19 cellular contexts compared by ENCODE assay signal in the genomic region with DNA sequence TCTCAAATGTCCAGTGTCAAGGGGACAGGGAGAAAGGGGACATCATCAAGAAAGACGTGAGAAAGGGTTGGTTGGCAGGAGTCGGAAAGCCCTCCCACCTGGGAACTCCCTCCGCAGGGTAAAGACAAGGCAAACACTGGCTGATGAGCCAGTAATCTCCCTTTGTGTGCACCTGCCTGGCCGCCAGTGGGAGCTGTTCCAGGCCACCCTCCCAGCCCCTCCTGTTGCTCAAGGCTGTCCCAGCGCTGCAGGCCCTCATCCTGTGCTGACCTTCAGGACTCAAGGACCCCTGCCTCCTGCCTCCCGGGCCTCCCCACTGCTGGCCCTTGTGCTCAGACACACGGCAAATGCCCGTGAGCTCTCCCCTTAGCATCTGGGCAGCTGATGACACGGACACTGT. TPM values are rescaled to one million over a fixed set of nuclear protein-coding genes. Genes with fewer than 3 reads are reported as not detected.
DNase-seq lines count a peak whose midpoint lies in the region; ATAC-seq, FAIRE-seq and TF ChIP-seq lines count a peak whose summit lies in the region.
"Had no signal": no experiment of that assay in that cellular context is flagged by ENCODE, and none has a peak within 500 bp of the region (broad histone marks: within the 10 kb centered on the region; RNA-seq: fewer than 3 reads in every experiment).

No MANE protein-coding gene starts in this region.

- no peak overlapping the region for H3K27ac ChIP-seq in 22Rv1
- no peak overlapping the region for H3K27ac ChIP-seq in PC-3 (ENCODE audit: low read length)

- intact Hi-C loops in PC-3 (cut with micrococcal nuclease): no loop called here

- peaks cover 5% of the 10 kb centered on the region for H3K27me3 Mint-ChIP-seq in endothelial cell (ENCODE audit: unreplicated experiment)
- H3K27me3 Mint-ChIP-seq: activated T-cell treated with anti-CD3 and anti-CD28 coated beads, Interleukin-2, amount 50 U/mL, for 24 hours had no signal

- no peaks in the 10 kb centered on the region for H3K9me3 Mint-ChIP-seq in endothelial cell (ENCODE audit: unreplicated experiment)
- H3K9me3 Mint-ChIP-seq: activated T-cell treated with anti-CD3 and anti-CD28 coated beads, Interleukin-2, amount 50 U/mL, for 24 hours; neural crest cell had no signal

- peaks cover 28% of the 10 kb centered on the region for H3K27me3 ChIP-seq in PC-3 (ENCODE audit: low read length)

- no peak for ATAC-seq in PC-3
- ATAC-seq in activated CD4-positive, CD25-positive, alpha-beta regulatory T cell treated with anti-CD3 and anti-CD28 coated beads, Interleukin-2, amount 50 U/mL, for 24 hours: no peak

- no peaks in the 10 kb centered on the region for H3K9me3 ChIP-seq in PC-3 (ENCODE audit: low read length)

- no TSS peak for BruUV-seq in PC-3 (replicated peaks; lab: Mats Ljungman, UMichigan)

- CTCF ChIA-PET in PC-3 (lab: Charles Lee): no interaction called here

- H3K4me1 ChIP-seq in PC-3 (ENCODE audit: insufficient read depth, low read length): no peaks in the 10 kb centered on the region

- H2AFZ ChIP-seq in PC-3 (ENCODE audit: low read length): no peak overlapping the region

- H4K20me1 ChIP-seq in PC-3 (ENCODE audit: low read length): no peaks in the 10 kb centered on the region

- H3K36me3 ChIP-seq in PC-3 (ENCODE audit: low read depth, low read length): no peaks in the 10 kb centered on the region

- no peaks in the 10 kb centered on the region for H3K9me2 ChIP-seq in PC-3 (replicated peaks; ENCODE audit: low read length)

- no peak for FAIRE-seq in HTR-8/SVneo (lab: Jason Lieb, UNC)
- FAIRE-seq: endometrium, frontal cortex had no signal

- no peak overlapping the region for H3K9ac ChIP-seq in PC-3 (ENCODE audit: low read length)

- H3K4me3 ChIP-seq in GM12865 (ENCODE audit: low read depth, low read length) (no peak overlapping the region), PC-3 (ENCODE audit: low read length) (no peak overlapping the region)

- TF ChIP-seq CTCF in 22Rv1 (IDR thresholded peaks at IDR 0.05) (peak; percentile 38), GM12865 (IDR thresholded peaks at IDR 0.05; ENCODE audit: insufficient read depth, low read depth, low read length, missing control alignments) (peak; percentile 2), PC-3 (conservative IDR thresholded peaks at IDR 0.05; ENCODE audit: low read depth, low read length) (peak; percentile 44), endothelial cell (IDR thresholded peaks at IDR 0.05; ENCODE audit: unreplicated experiment) (no peak)

- DNase-seq in GM12865 (ENCODE audit: low read depth) (no peak), PC-3 (peak; percentile 9), endothelial cell (ENCODE audit: low spot score) (peak; percentile 39), HTR-8/SVneo (ENCODE audit: insufficient read length, low spot score) (no peak)
- no peak for DNase-seq in activated CD4-positive, alpha-beta T cell treated with anti-CD3 and anti-CD28 coated beads, Interleukin-2, amount 50 U/mL, for 1 hour
- DNase-seq in activated CD4-positive, alpha-beta T cell treated with anti-CD3 and anti-CD28 coated beads for 48 hours: no peak
- DNase-seq: activated T-cell treated with anti-CD3 and anti-CD28 coated beads, Interleukin-2, amount 50 U/mL, for 24 hours; caudate nucleus; DMS 273 treated with DMSO at 0.1 percent for 48 hours; mammary epithelial cell; NCI-H2081; NCI-H774; SIG-M5; T1000 had no signal

- no peaks in the 10 kb centered on the region for H3K4me1 Mint-ChIP-seq in endothelial cell (ENCODE audit: unreplicated experiment)
- H3K4me1 Mint-ChIP-seq: neural crest cell had no signal

- no peaks in the 10 kb centered on the region for H3K36me3 Mint-ChIP-seq in endothelial cell (ENCODE audit: low read depth, unreplicated experiment)

- POLR2A ChIA-PET in PC-3 (lab: Charles Lee; ENCODE audit: unreplicated experiment): no interaction called here

- H3F3A ChIP-seq in PC-3 (ENCODE audit: low read length, unreplicated experiment): no peaks in the 10 kb centered on the region

- H3K4me3 Mint-ChIP-seq in endothelial cell (ENCODE audit: unreplicated experiment): no peak overlapping the region
- H3K4me3 Mint-ChIP-seq: activated T-cell treated with anti-CD3 and anti-CD28 coated beads, Interleukin-2, amount 50 U/mL, for 24 hours; neural crest cell had no signal

- H3K4me2 ChIP-seq in PC-3 (ENCODE audit: low read length): no peak overlapping the region

- H3K27ac Mint-ChIP-seq in endothelial cell (ENCODE audit: unreplicated experiment): no peak overlapping the region
- H3K27ac Mint-ChIP-seq: activated T-cell treated with anti-CD3 and anti-CD28 coated beads, Interleukin-2, amount 50 U/mL, for 24 hours had no signal

- no peaks in the 10 kb centered on the region for H3K79me2 ChIP-seq in PC-3 (ENCODE audit: low read length)

RNA-seq across cellular contexts. Expression of a gene that starts 7.4 kb away (rescaled TPM):
- total RNA-seq in PC-3 (2014; rRNA removed) (not detected in 2 replicates), endothelial cell (ENCODE audit: unreplicated experiment) (0.05 TPM)
- total RNA-seq: frontal cortex, mammary epithelial cell, neural crest cell had no signal

Comparison
In these comparisons a context has a peak if more than half of its experiments do, and no peak if none do; other contexts are left out.
1. DNase-seq: peak in PC-3 (single experiment) and endothelial cell (single experiment); none in GM12865 (single experiment), activated CD4-positive, alpha-beta T cell treated with anti-CD3 and anti-CD28 coated beads, Interleukin-2, amount 50 U/mL, for 1 hour (single experiment), activated CD4-positive, alpha-beta T cell treated with anti-CD3 and anti-CD28 coated beads for 48 hours (single experiment) and HTR-8/SVneo (single experiment).